In genomic region chr15:82666606-82667005, GRCh38 we compare ENCODE assay signal across 27 cellular contexts. TPM values are rescaled to one million over a fixed set of nuclear protein-coding genes. Genes with fewer than 3 reads are reported as not detected.
"Had no signal": no experiment of that assay in that cellular context is flagged by ENCODE, and none has a peak within 500 bp of the region (broad histone marks: within the 10 kb centered on the region; RNA-seq: fewer than 3 reads in every experiment).

No MANE protein-coding gene starts in this region.

- H3K4me1 Mint-ChIP-seq: immature natural killer cell had no signal

- H3K9me3 ChIP-seq: esophagus squamous epithelium, gastrocnemius medialis, heart right ventricle, left ventricle myocardium inferior, lower lobe of right lung had no signal

- H3K27ac ChIP-seq: coronary artery, epithelial cell of prostate, esophagus squamous epithelium, gastrocnemius medialis, heart right ventricle, left ventricle myocardium inferior, lower lobe of right lung had no signal

- H3K27me3 ChIP-seq: dorsolateral prefrontal cortex, gastrocnemius medialis had no signal

- H3K4me1 ChIP-seq: esophagus squamous epithelium, gastrocnemius medialis, heart right ventricle, left ventricle myocardium inferior, lower lobe of right lung had no signal

- ATAC-seq: esophagus mucosa, gastrocnemius medialis, heart right ventricle, left colon, left lobe of liver, lower lobe of right lung had no signal

- H3K27ac Mint-ChIP-seq: immature natural killer cell had no signal

- H3K4me3 Mint-ChIP-seq: immature natural killer cell had no signal

- H3K9me3 Mint-ChIP-seq: immature natural killer cell had no signal

- DNase-seq: dermis blood vessel endothelial cell; dorsolateral prefrontal cortex; effector CD4-positive, alpha-beta T cell; effector memory CD4-positive, alpha-beta T cell; erythroblast; esophagus squamous epithelium; foreskin fibroblast; foreskin melanocyte; gastrocnemius medialis; glutamatergic neuron; heart right ventricle; immature natural killer cell; islet precursor cell; kidney; kidney glomerular epithelial cell; left colon; left ventricle myocardium inferior; lower lobe of right lung; mesenchymal stem cell; midbrain had no signal

- H3K36me3 ChIP-seq: esophagus squamous epithelium, gastrocnemius medialis, heart right ventricle, left ventricle myocardium inferior, lower lobe of right lung had no signal

- H3K4me3 ChIP-seq: coronary artery, dorsolateral prefrontal cortex, esophagus squamous epithelium, gastrocnemius medialis, heart right ventricle, left ventricle myocardium inferior, lower lobe of right lung had no signal

- H3K36me3 Mint-ChIP-seq: immature natural killer cell had no signal

RNA-seq across cellular contexts. Expression of gene CPEB1, which starts 19.4 kb away (rescaled TPM):
- total RNA-seq: dermis blood vessel endothelial cell, glomerular endothelial cell, mononuclear cell had no signal

RNA-seq across cellular contexts. Expression of gene AP3B2, which starts 43.1 kb away (rescaled TPM):
- total RNA-seq: glomerular endothelial cell, left lobe of liver, lung microvascular endothelial cell had no signal
